ENCODE assay signal across 3 cellular contexts in genomic region chr11:132222345-132222744, GRCh38.
"Had no signal": no experiment of that assay in that cellular context is flagged by ENCODE, and none has a peak within 500 bp of the region (broad histone marks: within the 10 kb centered on the region; RNA-seq: fewer than 3 reads in every experiment).

No MANE protein-coding gene starts in this region.

- DNase-seq: GDM1, GF-D8 had no signal

- ATAC-seq: GM12878 had no signal
